ENCODE assay signal across 12 cellular contexts in the genomic region with DNA sequence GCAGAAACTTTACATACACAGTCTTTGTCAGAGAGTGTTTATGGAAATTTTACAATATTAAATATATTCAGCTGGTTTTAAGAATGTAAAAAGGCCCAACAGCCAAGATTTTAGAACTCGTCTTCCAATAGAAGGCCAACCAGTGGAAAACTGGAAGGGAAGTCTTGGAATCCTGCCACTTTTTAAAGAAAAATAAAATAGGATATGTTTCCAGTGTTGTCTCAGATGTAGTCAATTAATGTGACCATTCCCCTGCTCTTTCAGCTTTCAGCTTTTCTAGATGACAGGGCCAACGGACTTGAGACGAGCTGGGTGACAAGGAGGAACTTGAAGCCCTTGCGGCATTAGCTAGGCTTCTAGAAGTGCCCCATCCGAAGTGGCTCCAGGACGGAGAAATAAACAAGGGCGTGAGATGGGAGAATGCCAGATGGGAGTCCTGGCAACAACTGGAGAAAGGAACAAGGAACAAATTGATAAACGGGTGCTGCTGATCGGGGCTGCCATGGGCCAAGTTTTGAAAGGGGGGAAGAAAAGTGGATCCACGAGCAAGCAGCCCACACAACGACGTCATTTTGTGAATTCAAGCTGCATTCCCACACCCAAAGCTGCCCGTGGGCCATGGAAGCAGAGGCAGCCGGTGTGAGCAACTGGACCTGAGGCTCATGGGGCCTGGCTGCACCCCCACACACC. TPM values are rescaled to one million over a fixed set of nuclear protein-coding genes. Genes with fewer than 3 reads are reported as not detected.
DNase-seq lines count a peak whose midpoint lies in the region; ATAC-seq and TF ChIP-seq lines count a peak whose summit lies in the region.
"Had no signal": no experiment of that assay in that cellular context is flagged by ENCODE, and none has a peak within 500 bp of the region (broad histone marks: within the 10 kb centered on the region; RNA-seq: fewer than 3 reads in every experiment).

No MANE protein-coding gene starts in this region.

- DNase-seq in AG04450 (ENCODE audit: low read depth, low spot score): no peak
- peak; percentile 51 for DNase-seq in brain pericyte (ENCODE audit: low read depth, low spot score)
- DNase-seq in heart right ventricle: no peak
- DNase-seq in trophoblast cell: no peak
- DNase-seq in SIG-M5 (lab: John Stamatoyannopoulos, UW): no peak
- no peak for DNase-seq in omental fat pad (ENCODE audit: low spot score)
- DNase-seq in activated naive CD4-positive, alpha-beta T cell treated with anti-CD3 and anti-CD28 coated beads, Interleukin-2, amount 50 U/mL, for 72 hours (ENCODE audit: low spot score in 2 of 2): no peak
- DNase-seq: activated T-cell treated with anti-CD3 and anti-CD28 coated beads, Interleukin-2, amount 50 U/mL, for 1 hour; NCI-H187; stimulated activated CD4-positive, alpha-beta T cell treated with anti-CD3 and anti-CD28 coated beads, Interleukin-15, amount 100 ng/mL, for 24 hours had no signal

- peaks cover 0 to 13% (median 0%) of the 10 kb centered on the region in 9 donors for H3K36me3 ChIP-seq in heart right ventricle
- peaks cover 12 to 14% of the 10 kb centered on the region in 2 experiments for H3K36me3 ChIP-seq in trophoblast cell (ENCODE audit: control insufficient read depth in 1 of 2, insufficient read depth in 2 of 2, low read length in 2 of 2)

- WGBS in heart right ventricle, 2 donors: 20 to 26% methylated on average over 14 of the region's 14 CpGs
- WGBS in trophoblast cell (ENCODE audit: extremely low coverage, insufficient coverage, insufficient read length): no CpG with 5 or more reads among the region's 14 CpGs

- peak; percentile 4 to 45 (median 20) for ATAC-seq in heart right ventricle
- ATAC-seq in HG03460 (IDR thresholded peaks at IDR 0.05; ENCODE audit: unreplicated experiment): no peak
- no peak for ATAC-seq in omental fat pad (ENCODE audit: low FRiP score)
- no peak for ATAC-seq in activated naive CD4-positive, alpha-beta T cell treated with anti-CD3 and anti-CD28 coated beads, Interleukin-2, amount 50 U/mL, for 72 hours
- ATAC-seq: Panc1 had no signal

- no peak overlapping the region for H2AFZ ChIP-seq in trophoblast cell (ENCODE audit: insufficient read depth, low read length, poor library complexity)

- no peak overlapping the region for H4K12ac ChIP-seq in trophoblast cell (ENCODE audit: low read depth, low read length)

- no peak overlapping the region for H2BK5ac ChIP-seq in trophoblast cell (ENCODE audit: low read depth, low read length, poor library complexity)

- H3K4me2 ChIP-seq in trophoblast cell (ENCODE audit: low read length): no peak overlapping the region

- H4K8ac ChIP-seq in trophoblast cell (ENCODE audit: low read depth, low read length): no peak overlapping the region

- H3K79me2 ChIP-seq in trophoblast cell (ENCODE audit: control insufficient read depth, insufficient read depth, low read length, poor library complexity): peaks cover 19% of the 10 kb centered on the region

- H2AK5ac ChIP-seq in trophoblast cell (ENCODE audit: low read length): no peak overlapping the region

- no peak overlapping the region for H3K14ac ChIP-seq in trophoblast cell (ENCODE audit: low read length)

- no peak overlapping the region for H3K23ac ChIP-seq in trophoblast cell (ENCODE audit: low read length)

- no peaks in the 10 kb centered on the region for H3K9me3 Mint-ChIP-seq in activated naive CD4-positive, alpha-beta T cell treated with anti-CD3 and anti-CD28 coated beads, Interleukin-2, amount 50 U/mL, for 72 hours

- H4K91ac ChIP-seq in trophoblast cell (ENCODE audit: low read depth, low read length): no peak overlapping the region

- no peaks in the 10 kb centered on the region; the same call in 1 of the 2 replicates for H3K9me3 ChIP-seq in AG04450 (ENCODE audit: control insufficient read depth, insufficient read depth, low read length)
- H3K9me3 ChIP-seq in heart right ventricle: no peaks in the 10 kb centered on the region
- no peaks in the 10 kb centered on the region for H3K9me3 ChIP-seq in trophoblast cell (ENCODE audit: insufficient read depth, low read depth, low read length)

- H3K79me1 ChIP-seq in trophoblast cell (ENCODE audit: low read length): no peaks in the 10 kb centered on the region

- intact Hi-C loops in heart right ventricle (cut with DNase I): loop anchor here in 2 of 10 donors (5.0 kb wide), 2 partner anchors 34 to 39 kb away; no protein-coding TSS in a partner anchor

- H3K4ac ChIP-seq in trophoblast cell (ENCODE audit: low read depth, low read length): peak overlapping the region; percentile 56

- H3K9ac ChIP-seq in trophoblast cell (ENCODE audit: low read length): no peak overlapping the region

- H3K4me3 ChIP-seq in AG04450 (ENCODE audit: low read depth, low read length) (no peak overlapping the region), heart right ventricle (no peak overlapping the region), trophoblast cell (ENCODE audit: low read depth, low read length) (no peak overlapping the region)

- H3K4me1 ChIP-seq in heart right ventricle (peaks cover 35 to 99% (median 83%) of the 10 kb centered on the region in 9 donors), trophoblast cell (ENCODE audit: control insufficient read depth in 1 of 2, insufficient read depth in 2 of 2, low read length in 2 of 2) (peaks cover 0 to 2% of the 10 kb centered on the region in 2 experiments)

- POLR2A ChIA-PET in AG04450 (lab: Yijun Ruan, JAX): no interaction called here

- no peak overlapping the region for H2BK12ac ChIP-seq in trophoblast cell (ENCODE audit: low read length)

- H3K18ac ChIP-seq in trophoblast cell (ENCODE audit: low read length): no peak overlapping the region

- no peak overlapping the region for H3K27ac Mint-ChIP-seq in activated naive CD4-positive, alpha-beta T cell treated with anti-CD3 and anti-CD28 coated beads, Interleukin-2, amount 50 U/mL, for 72 hours

- H3K27me3 ChIP-seq in AG04450 (ENCODE audit: control insufficient read depth, insufficient read depth, low read length) (no peaks in the 10 kb centered on the region), heart right ventricle (no peaks in the 10 kb centered on the region), trophoblast cell (ENCODE audit: insufficient read depth, low read length) (no peaks in the 10 kb centered on the region)

- no peaks in the 10 kb centered on the region for H3K36me3 Mint-ChIP-seq in activated naive CD4-positive, alpha-beta T cell treated with anti-CD3 and anti-CD28 coated beads, Interleukin-2, amount 50 U/mL, for 72 hours

- CTCF ChIA-PET in AG04450 (lab: Charles Lee): interaction anchor here (0.7 to 0.9 kb wide), 2 partner anchors 71 to 126 kb away, joined by 3 to 4 read pairs; no protein-coding TSS in a partner anchor

- peak overlapping the region; percentile 11 for H3K27ac ChIP-seq in AG04450 (ENCODE audit: low read depth, low read length)
- H3K27ac ChIP-seq in heart right ventricle: peak overlapping the region in 9 of 10 donors; percentile 18 to 74 (median 61)
- H3K27ac ChIP-seq in trophoblast cell (ENCODE audit: low read depth, low read length): no peak overlapping the region

- H2BK120ac ChIP-seq in trophoblast cell (ENCODE audit: insufficient read depth, low read length, poor library complexity): no peak overlapping the region

- TF ChIP-seq CTCF in AG04450 (IDR thresholded peaks at IDR 0.05; ENCODE audit: low read depth, low read length) (no peak), heart right ventricle (IDR thresholded peaks at IDR 0.05) (no peak), omental fat pad (IDR thresholded peaks at IDR 0.05) (no peak)

RNA-seq across cellular contexts. Expression of gene CTBP2, which starts 42.3 kb away (rescaled TPM):
- polyA plus RNA-seq in AG04450 (2011; rRNA removed) (52.5 and 64.0 TPM in 2 replicates), heart right ventricle (10 to 100 TPM; 14.7 to 23.0 TPM)
- 99.5 and 105 TPM in 2 replicates for polyA minus RNA-seq in AG04450 (2011; rRNA and poly(A)+ RNA removed)
- total RNA-seq in heart right ventricle (10 to 100 TPM; 22.6 to 36.2 (median 27.2) TPM), omental fat pad (10 to 100 TPM; 29.4 to 58.6 (median 46.2) TPM)
- 57.7 and 58.8 TPM in 2 replicates for polyA plus RNA-seq in trophoblast cell (2013)
- total RNA-seq in activated naive CD4-positive, alpha-beta T cell treated with anti-CD3 and anti-CD28 coated beads, Interleukin-2, amount 50 U/mL, for 72 hours: 1 to 10 TPM; 1.2 TPM

Comparison
In these comparisons a context has a peak if more than half of its experiments do, and no peak if none do; other contexts are left out.
1. ATAC-seq: peak in heart right ventricle (8 of 8); none in HG03460 (single experiment), omental fat pad (single experiment) and activated naive CD4-positive, alpha-beta T cell treated with anti-CD3 and anti-CD28 coated beads, Interleukin-2, amount 50 U/mL, for 72 hours (0 of 2).
2. RNA of gene CTBP2, which starts 42.3 kb away (total RNA-seq): 29.4 to 58.6 TPM in omental fat pad and 22.6 to 36.2 TPM in heart right ventricle; 1.2 TPM in activated naive CD4-positive, alpha-beta T cell treated with anti-CD3 and anti-CD28 coated beads, Interleukin-2, amount 50 U/mL, for 72 hours; every median in the first group is over 10 times any median in the second.